30 cellular contexts compared by ENCODE assay signal in the genomic region with DNA sequence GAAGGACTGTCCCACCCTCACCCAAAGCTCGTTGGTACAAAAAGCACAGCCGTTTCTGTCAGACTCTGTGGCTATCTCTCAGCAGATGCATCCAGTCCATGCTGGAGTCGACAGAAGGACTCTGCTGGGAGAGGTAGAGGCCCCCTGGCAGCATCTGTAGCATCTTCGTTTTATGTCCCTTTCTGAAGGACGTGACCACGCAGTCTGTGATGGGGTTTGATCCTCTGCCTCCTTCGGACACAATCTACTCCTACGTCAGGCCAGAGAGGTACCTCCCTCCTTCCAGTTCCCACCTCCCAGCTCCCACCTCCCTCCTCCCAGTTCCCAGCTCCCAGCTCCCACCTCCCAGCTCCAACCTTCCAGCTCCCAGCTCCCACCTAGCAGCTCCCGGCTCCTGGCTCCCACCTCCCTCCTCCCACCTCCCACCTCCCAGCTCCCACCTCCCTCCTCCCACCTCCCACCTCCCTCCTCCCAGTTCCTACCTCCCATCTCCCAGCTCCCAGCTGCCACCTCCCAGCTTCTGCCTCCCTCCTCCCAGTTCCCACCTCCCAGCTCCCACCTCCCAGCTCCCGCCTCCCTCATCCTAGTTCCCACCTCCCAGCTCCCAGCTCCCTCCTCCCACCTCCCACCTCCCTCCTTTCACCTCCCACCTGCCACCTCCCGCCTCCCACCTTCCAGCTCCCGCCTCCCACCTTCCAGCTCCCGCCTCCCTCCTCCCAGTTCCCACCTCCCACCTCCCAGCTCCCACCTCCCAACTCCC. TPM values are rescaled to one million over a fixed set of nuclear protein-coding genes. Genes with fewer than 3 reads are reported as not detected.
"Had no signal": no experiment of that assay in that cellular context is flagged by ENCODE, and none has a peak within 500 bp of the region (broad histone marks: within the 10 kb centered on the region; RNA-seq: fewer than 3 reads in every experiment).

No MANE protein-coding gene starts in this region.

- ATAC-seq: activated T-cell treated with anti-CD3 and anti-CD28 coated beads, Interleukin-2, amount 50 U/mL, for 72 hours; gastroesophageal sphincter; naive thymus-derived CD8-positive, alpha-beta T cell; pancreas; stimulated activated memory B cell treated with anti-CD40 and anti-IgM and Interleukin-4, amounts not matched to agents 10 μg/mL and 1 μg/mL and 100 μg/mL, for 72 hours; upper lobe of right lung had no signal

- H3K27ac Mint-ChIP-seq: activated naive CD4-positive, alpha-beta T cell treated with anti-CD3 and anti-CD28 coated beads for 36 hours; activated naive CD8-positive, alpha-beta T cell treated with anti-CD3 and anti-CD28 coated beads for 36 hours; activated T-cell treated with anti-CD3 and anti-CD28 coated beads, Interleukin-2, amount 50 U/mL, for 72 hours; mesothelial cell of epicardium; stimulated activated memory B cell treated with anti-CD40 and anti-IgM and Interleukin-4, amounts not matched to agents 10 μg/mL and 1 μg/mL and 100 μg/mL, for 72 hours had no signal

- H3K27me3 ChIP-seq: adrenal gland, dorsolateral prefrontal cortex, gastroesophageal sphincter, neutrophil, pancreas, sigmoid colon, suprapubic skin, tibial artery, upper lobe of right lung had no signal

- H3K9me3 Mint-ChIP-seq: activated naive CD4-positive, alpha-beta T cell treated with anti-CD3 and anti-CD28 coated beads for 36 hours; activated naive CD8-positive, alpha-beta T cell treated with anti-CD3 and anti-CD28 coated beads for 36 hours; activated T-cell treated with anti-CD3 and anti-CD28 coated beads, Interleukin-2, amount 50 U/mL, for 72 hours; mesothelial cell of epicardium; naive thymus-derived CD8-positive, alpha-beta T cell; stimulated activated memory B cell treated with anti-CD40 and anti-IgM and Interleukin-4, amounts not matched to agents 10 μg/mL and 1 μg/mL and 100 μg/mL, for 72 hours had no signal

- FAIRE-seq: keratinocyte, pancreas, small intestine had no signal

- H3K4me3 ChIP-seq: adrenal gland, coronary artery, dorsolateral prefrontal cortex, gastroesophageal sphincter, pancreas, prostate gland, sigmoid colon, suprapubic skin, tibial artery, upper lobe of right lung had no signal

- H3K27ac ChIP-seq: adrenal gland, coronary artery, gastroesophageal sphincter, neutrophil, pancreas, prostate gland, sigmoid colon, suprapubic skin, tibial artery, upper lobe of right lung had no signal

- H3K4me1 Mint-ChIP-seq: activated naive CD8-positive, alpha-beta T cell treated with anti-CD3 and anti-CD28 coated beads for 36 hours; brain; mesothelial cell of epicardium had no signal

- H3K4me3 Mint-ChIP-seq: activated naive CD4-positive, alpha-beta T cell treated with anti-CD3 and anti-CD28 coated beads for 36 hours; activated naive CD8-positive, alpha-beta T cell treated with anti-CD3 and anti-CD28 coated beads for 36 hours; activated T-cell treated with anti-CD3 and anti-CD28 coated beads, Interleukin-2, amount 50 U/mL, for 72 hours; brain; mesothelial cell of epicardium; naive thymus-derived CD8-positive, alpha-beta T cell; stimulated activated memory B cell treated with anti-CD40 and anti-IgM and Interleukin-4, amounts not matched to agents 10 μg/mL and 1 μg/mL and 100 μg/mL, for 72 hours had no signal

- H3K27me3 Mint-ChIP-seq: activated naive CD8-positive, alpha-beta T cell treated with anti-CD3 and anti-CD28 coated beads for 36 hours; brain; naive thymus-derived CD8-positive, alpha-beta T cell; stimulated activated memory B cell treated with anti-CD40 and anti-IgM and Interleukin-4, amounts not matched to agents 10 μg/mL and 1 μg/mL and 100 μg/mL, for 72 hours had no signal

- H3K9me3 ChIP-seq: adrenal gland, gastroesophageal sphincter, neutrophil, pancreas, prostate gland, sigmoid colon, suprapubic skin, tibial artery, upper lobe of right lung had no signal

- H3K4me1 ChIP-seq: pancreas had no signal

- DNase-seq: activated CD4-positive, alpha-beta T cell treated with anti-CD3 and anti-CD28 coated beads for 4 hours; activated CD4-positive, alpha-beta T cell treated with anti-CD3 and anti-CD28 coated beads, Interleukin-2, amount 50 U/mL, for 4 hours; activated naive CD4-positive, alpha-beta T cell treated with anti-CD3 and anti-CD28 coated beads for 36 hours; activated naive CD8-positive, alpha-beta T cell treated with anti-CD3 and anti-CD28 coated beads for 36 hours; activated T-cell treated with anti-CD3 and anti-CD28 coated beads for 4 hours; activated T-cell treated with anti-CD3 and anti-CD28 coated beads, Interleukin-2, amount 50 U/mL, for 72 hours; adrenal gland; aorta; dorsolateral prefrontal cortex; effector memory CD4-positive, alpha-beta T cell; head of caudate nucleus; hippocampal formation; naive thymus-derived CD8-positive, alpha-beta T cell; retina; sigmoid colon; small intestine; stimulated activated CD4-positive, alpha-beta T cell treated with anti-CD3 and anti-CD28 coated beads, Interleukin-4, amount 100 ng/mL, for 24 hours; T-helper 1 cell; tibial artery; upper lobe of right lung had no signal

RNA-seq across cellular contexts. Expression of a gene that starts 15.9 kb away (rescaled TPM):
- total RNA-seq: activated naive CD8-positive, alpha-beta T cell treated with anti-CD3 and anti-CD28 coated beads for 36 hours had no signal
- polyA plus RNA-seq: naive thymus-derived CD8-positive, alpha-beta T cell had no signal
